Comparison of ENCODE assay signal across 11 cellular contexts in the genomic region with DNA sequence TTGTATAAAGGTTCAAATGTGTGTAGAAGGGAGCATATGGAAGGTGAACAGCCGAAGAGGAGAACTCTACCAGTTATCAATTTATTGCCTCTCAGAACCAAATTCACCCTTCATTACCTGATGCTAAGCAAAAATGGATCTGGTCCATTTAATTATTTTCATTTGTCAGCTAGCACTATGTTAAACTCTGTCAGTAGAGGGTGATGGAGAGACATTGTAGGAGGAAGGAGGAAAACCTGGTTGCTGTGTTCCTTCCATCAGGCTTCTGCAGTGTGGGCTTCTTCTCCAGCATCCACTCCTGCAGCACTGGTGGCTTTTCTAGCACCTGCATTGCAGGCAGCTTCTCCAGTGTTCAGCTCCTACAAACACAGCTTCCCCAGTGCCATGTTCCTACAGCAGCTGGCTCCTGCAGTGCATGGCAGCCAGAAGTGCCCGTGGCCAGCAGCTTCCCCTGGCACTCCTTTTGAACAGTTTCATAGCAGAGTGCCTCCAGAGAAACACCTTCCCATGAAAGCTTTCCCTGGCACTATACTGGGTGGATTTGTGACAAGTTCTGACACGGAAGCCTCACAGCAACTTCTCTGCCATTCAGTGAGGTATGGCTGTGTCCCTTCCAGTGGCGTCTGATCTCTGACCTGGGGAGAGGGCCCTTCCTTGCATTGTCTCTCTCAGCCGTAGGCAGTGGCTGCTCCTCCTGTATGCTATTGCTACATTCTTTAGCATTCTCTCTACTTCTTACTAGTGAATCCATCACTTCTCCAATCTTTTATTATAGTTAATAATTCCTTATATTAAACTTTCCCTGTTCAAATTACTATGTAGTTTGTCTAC. TPM values are rescaled to one million over a fixed set of nuclear protein-coding genes. Genes with fewer than 3 reads are reported as not detected.
DNase-seq lines count a peak whose midpoint lies in the region; ATAC-seq and TF ChIP-seq lines count a peak whose summit lies in the region.
"Had no signal": no experiment of that assay in that cellular context is flagged by ENCODE, and none has a peak within 500 bp of the region (broad histone marks: within the 10 kb centered on the region; RNA-seq: fewer than 3 reads in every experiment).

No MANE protein-coding gene starts in this region.

- no peaks in the 10 kb centered on the region for H3K27me3 ChIP-seq in mammary epithelial cell (ENCODE audit: insufficient read depth, low read length)
- peaks cover 11% of the 10 kb centered on the region for H3K27me3 ChIP-seq in osteoblast (ENCODE audit: insufficient read depth, low read length)

- H3K27ac ChIP-seq in mammary epithelial cell (ENCODE audit: insufficient read depth, low read depth, low read length) (no peak overlapping the region), osteoblast (ENCODE audit: low read depth, low read length) (no peak overlapping the region)
- H3K27ac ChIP-seq: esophagus squamous epithelium had no signal

- in situ Hi-C loops in mammary epithelial cell (cut with MboI; ENCODE audit: low sequenced_read_pairs in 2 of 2): loop anchor here in 1 of 2 donors (10.0 kb wide), 1 partner anchor 255 kb away; no protein-coding TSS in a partner anchor

- H3K4me2 ChIP-seq in mammary epithelial cell (ENCODE audit: insufficient read depth, low read depth, low read length) (no peak overlapping the region), osteoblast (ENCODE audit: insufficient read depth, low read length) (no peak overlapping the region)

- no peak for ATAC-seq in HG02571 (IDR thresholded peaks at IDR 0.05; ENCODE audit: unreplicated experiment)

- H2AFZ ChIP-seq in mammary epithelial cell (ENCODE audit: low read depth, low read length) (peak overlapping the region; percentile 11), osteoblast (ENCODE audit: low read length) (no peak overlapping the region)

- DNase-seq in NCI-H2171 treated with DMSO at 0.1 percent for 48 hours (lab: John Stamatoyannopoulos, UW): peak; percentile 6
- DNase-seq in NCI-H2171 (lab: John Stamatoyannopoulos, UW): no peak
- peak; percentile 10 for DNase-seq in NCI-H146 treated with DMSO at 0.1 percent for 48 hours (lab: John Stamatoyannopoulos, UW; ENCODE audit: unreplicated experiment)
- DNase-seq in mammary epithelial cell: no peak
- peak; percentile 69 for DNase-seq in osteoblast (ENCODE audit: insufficient read length, low spot score, missing footprints)
- no peak for DNase-seq in activated gamma-delta T cell treated with Interleukin-2 at 50 U/mL for 16 hours
- DNase-seq in NCI-H2029 (lab: John Stamatoyannopoulos, UW): no peak
- DNase-seq: activated B cell treated with CpG ODN at 0.5 μM for 24 hours, C1 segment of cervical spinal cord, esophagus squamous epithelium had no signal

- WGBS in mammary epithelial cell (ENCODE audit: low coverage, missing lambda C conversion rate): 37% methylated on average over 5 of the region's 5 CpGs

- H3K4me3 ChIP-seq in mammary epithelial cell (replicated peaks in 1 of 3; ENCODE audit: insufficient read depth in 1 of 3, low read depth in 2 of 3, low read length in 3 of 3) (no peak overlapping the region), osteoblast (ENCODE audit: insufficient read depth, low read length) (no peak overlapping the region)
- H3K4me3 ChIP-seq: esophagus squamous epithelium had no signal

- H3K36me3 ChIP-seq in mammary epithelial cell (ENCODE audit: insufficient read depth, low read length): no peaks in the 10 kb centered on the region
- no peaks in the 10 kb centered on the region for H3K36me3 ChIP-seq in osteoblast (ENCODE audit: insufficient read depth, low read length)
- H3K36me3 ChIP-seq: esophagus squamous epithelium had no signal

- H3K4me1 ChIP-seq in mammary epithelial cell (ENCODE audit: insufficient read depth, low read length) (no peaks in the 10 kb centered on the region), osteoblast (ENCODE audit: insufficient read depth, low read length) (no peaks in the 10 kb centered on the region)

- intact Hi-C loops in mammary epithelial cell (cut with micrococcal nuclease): loop anchor here (2.0 kb wide), 2 partner anchors 43 to 255 kb away; no protein-coding TSS in a partner anchor

- H3K79me2 ChIP-seq in mammary epithelial cell (ENCODE audit: insufficient read depth, low read length): no peaks in the 10 kb centered on the region
- H3K79me2 ChIP-seq in osteoblast (ENCODE audit: insufficient read depth, low read length): no peaks in the 10 kb centered on the region

- CTCF ChIA-PET in mammary epithelial cell (lab: Charles Lee; ENCODE audit: low non-redundant PET): interaction anchor here (0.6 kb wide), 2 partner anchors 79 to 399 kb away, joined by 3 read pairs; no protein-coding TSS in a partner anchor

- no peak overlapping the region for H3K9ac ChIP-seq in mammary epithelial cell (ENCODE audit: insufficient read depth, low read length)

- TF ChIP-seq CTCF in mammary epithelial cell (conservative IDR thresholded peaks at IDR 0.05 in 1 of 2, IDR thresholded peaks at IDR 0.05 in 1 of 2; ENCODE audit: extremely low read depth in 1 of 2, insufficient read depth in 1 of 2, low read depth in 1 of 2, low read length in 2 of 2) (peak; percentile 45 to 66), osteoblast (IDR thresholded peaks at IDR 0.05; ENCODE audit: extremely low read depth, low read depth, low read length) (peak; percentile 60)

- dilution Hi-C loops in mammary epithelial cell (cut with HindIII; ENCODE audit: low sequenced_read_pairs): no loop called here

- H4K20me1 ChIP-seq in mammary epithelial cell (ENCODE audit: insufficient read depth, low read length): no peaks in the 10 kb centered on the region
- H4K20me1 ChIP-seq in osteoblast (ENCODE audit: insufficient read depth, low read length): no peaks in the 10 kb centered on the region

- no TSS peak for BruUV-seq in mammary epithelial cell (replicated peaks; lab: Mats Ljungman, UMichigan)

- H3K9me3 ChIP-seq in mammary epithelial cell (replicated peaks; ENCODE audit: insufficient read depth, low read length): no peaks in the 10 kb centered on the region
- no peaks in the 10 kb centered on the region for H3K9me3 ChIP-seq in osteoblast (ENCODE audit: low read depth, low read length)
- H3K9me3 ChIP-seq: esophagus squamous epithelium had no signal

RNA-seq across cellular contexts. Expression of gene IL17RD, which starts 14.6 kb away (rescaled TPM):
- 10 to 100 TPM in 1 of 2 donors, 1 to 10 TPM in 1; 9.8 to 40.2 TPM for total RNA-seq in mammary epithelial cell
- polyA plus RNA-seq in mammary epithelial cell: 5.4 TPM
- polyA minus RNA-seq in mammary epithelial cell: 16.3 TPM
- total RNA-seq in osteoblast: 2.2 and 3.5 TPM in 2 replicates
- total RNA-seq: activated B cell treated with CpG ODN at 0.5 μM for 24 hours had no signal

RNA-seq across cellular contexts. Expression of gene HESX1, which starts 20.0 kb away (rescaled TPM):
- total RNA-seq in mammary epithelial cell: under 1 TPM; 0.67 to 0.68 TPM
- 0.31 TPM for polyA plus RNA-seq in mammary epithelial cell
- polyA minus RNA-seq in mammary epithelial cell: not detected
- total RNA-seq in osteoblast: 0.29 and 0.72 TPM in 2 replicates

RNA-seq across cellular contexts. Expression of gene APPL1, which starts 47.7 kb away (rescaled TPM):
- 10 to 100 TPM; 34.7 to 60.7 TPM for total RNA-seq in mammary epithelial cell
- polyA plus RNA-seq in mammary epithelial cell: 19.5 TPM
- polyA minus RNA-seq in mammary epithelial cell: 48.1 TPM
- 53.6 and 63.9 TPM in 2 replicates for total RNA-seq in osteoblast

Comparison
In these comparisons a context has a peak if more than half of its experiments do, and no peak if none do; other contexts are left out.
1. DNase-seq: peak in NCI-H2171 treated with DMSO at 0.1 percent for 48 hours (single experiment), NCI-H146 treated with DMSO at 0.1 percent for 48 hours (single experiment) and osteoblast (single experiment); none in NCI-H2171 (single experiment), mammary epithelial cell (single experiment), activated gamma-delta T cell treated with Interleukin-2 at 50 U/mL for 16 hours (single experiment) and NCI-H2029 (single experiment).